Comparison of ENCODE assay signal across 8 cellular contexts in the genomic region with DNA sequence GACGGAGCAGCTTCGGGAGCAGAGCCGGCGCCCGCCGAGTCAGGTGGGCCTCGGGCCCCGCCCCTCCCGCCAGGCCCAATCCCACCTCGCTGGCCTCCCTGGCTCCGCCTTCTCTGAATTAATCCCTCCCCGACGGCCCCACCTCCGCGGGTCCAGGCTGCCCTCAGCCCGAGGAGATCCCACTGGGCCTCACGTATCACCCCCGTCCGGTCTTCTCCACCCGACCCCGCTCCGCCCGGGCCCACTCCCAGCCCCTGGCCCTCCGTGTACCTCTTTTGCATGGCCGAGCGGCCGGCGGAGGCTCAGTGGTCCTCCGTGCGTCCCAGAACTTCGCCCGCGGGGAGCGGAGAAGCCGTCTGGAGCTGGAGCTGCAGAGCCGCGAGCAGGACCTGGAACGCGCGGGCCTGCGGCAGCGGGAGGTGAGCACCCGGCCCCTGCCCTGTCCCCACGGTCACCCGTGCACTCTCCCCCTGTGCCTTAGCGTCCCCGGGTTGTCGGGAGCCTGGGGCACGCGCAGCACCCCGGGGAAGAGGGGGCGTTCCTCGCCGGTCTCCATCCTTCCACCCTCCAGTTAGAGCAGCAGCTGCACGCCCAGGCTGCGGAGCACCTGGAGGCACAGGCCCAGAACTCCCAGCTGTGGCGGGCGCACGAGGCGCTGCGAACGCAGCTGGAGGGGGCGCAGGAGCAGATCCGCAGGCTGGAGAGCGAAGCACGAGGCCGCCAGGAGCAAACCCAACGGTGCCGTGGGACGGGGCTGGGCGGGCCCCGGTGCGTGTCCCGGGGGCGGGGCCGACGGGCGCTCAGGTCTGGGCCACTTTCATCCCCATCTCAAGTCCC. TPM values are rescaled to one million over a fixed set of nuclear protein-coding genes. Genes with fewer than 3 reads are reported as not detected.
A peak's percentile ranks its signal among the peaks of the same experiment; 100 is the strongest.
DNase-seq lines count a peak whose midpoint lies in the region; ATAC-seq and TF ChIP-seq lines count a peak whose summit lies in the region.

No MANE protein-coding gene starts in this region.

- peak overlapping the region; percentile 71 for H3K4me3 Mint-ChIP-seq in natural killer cell treated with Interleukin-12 subunit alpha and Interleukin-12 subunit beta and Interleukin-15 and Interleukin-18, amount 100 ng/mL, for 72 hours

- H3K27me3 Mint-ChIP-seq in natural killer cell treated with Interleukin-12 subunit alpha and Interleukin-12 subunit beta and Interleukin-15 and Interleukin-18, amount 100 ng/mL, for 72 hours: peaks cover 0 to 17% of the 10 kb centered on the region in 2 donors

- TF ChIP-seq CTCF in AG09309 (IDR thresholded peaks at IDR 0.05; ENCODE audit: control insufficient read depth, insufficient read depth, low read depth, low read length, missing control alignments) (no peak), GM20000 (IDR thresholded peaks at IDR 0.05; ENCODE audit: extremely low read depth, missing control alignments) (no peak), vagina (IDR thresholded peaks at IDR 0.05) (no peak)

- TF ChIP-seq POLR2A in vagina (IDR thresholded peaks at IDR 0.05): no peak

- H3K9me3 ChIP-seq in vagina: no peaks in the 10 kb centered on the region

- H3K9me3 Mint-ChIP-seq in natural killer cell treated with Interleukin-12 subunit alpha and Interleukin-12 subunit beta and Interleukin-15 and Interleukin-18, amount 100 ng/mL, for 72 hours: no peaks in the 10 kb centered on the region

- peaks cover 10 to 22% of the 10 kb centered on the region in 2 donors for H3K4me1 Mint-ChIP-seq in natural killer cell treated with Interleukin-12 subunit alpha and Interleukin-12 subunit beta and Interleukin-15 and Interleukin-18, amount 100 ng/mL, for 72 hours (ENCODE audit: low read depth in 2 of 2)

- no peaks in the 10 kb centered on the region for H3K27me3 ChIP-seq in vagina

- H3K27ac Mint-ChIP-seq in natural killer cell treated with Interleukin-12 subunit alpha and Interleukin-12 subunit beta and Interleukin-15 and Interleukin-18, amount 100 ng/mL, for 72 hours: no peak overlapping the region

- intact Hi-C loops in vagina (cut with DNase I): no loop called here

- no peak overlapping the region for H3K27ac ChIP-seq in vagina

- no peaks in the 10 kb centered on the region for H3K36me3 ChIP-seq in vagina

- ATAC-seq in natural killer cell treated with Interleukin-12 subunit alpha and Interleukin-12 subunit beta and Interleukin-15 and Interleukin-18, amount 100 ng/mL, for 72 hours: peak; percentile 66 to 73
- ATAC-seq in HG02981 (IDR thresholded peaks at IDR 0.05; ENCODE audit: unreplicated experiment): no peak

- H3K36me3 Mint-ChIP-seq in natural killer cell treated with Interleukin-12 subunit alpha and Interleukin-12 subunit beta and Interleukin-15 and Interleukin-18, amount 100 ng/mL, for 72 hours: no peaks in the 10 kb centered on the region

- H3K4me3 ChIP-seq in AG09309 (ENCODE audit: control insufficient read depth, low read depth, low read length) (peak overlapping the region; percentile 28), vagina (peak overlapping the region; percentile 38 to 42)

- DNase-seq in AG09309 (ENCODE audit: low read depth): no peak
- peak; percentile 89 for DNase-seq in GM20000 (ENCODE audit: low spot score)
- DNase-seq in NCI-H345 treated with DMSO at 0.1 percent for 48 hours (lab: John Stamatoyannopoulos, UW; ENCODE audit: unreplicated experiment): peak; percentile 78
- peak; percentile 66 for DNase-seq in activated T-cell treated with anti-CD3 and anti-CD28 coated beads, Interleukin-2, amount 50 U/mL, for 1 hour
- peak; percentile 23 for DNase-seq in fibroblast of gingiva (ENCODE audit: low read depth)
- DNase-seq in natural killer cell treated with Interleukin-12 subunit alpha and Interleukin-12 subunit beta and Interleukin-15 and Interleukin-18, amount 100 ng/mL, for 72 hours (ENCODE audit: low spot score): no peak
- no peak for DNase-seq in vagina (ENCODE audit: extremely low spot score in 2 of 2)

- peaks cover 84% of the 10 kb centered on the region for H3K4me1 ChIP-seq in vagina

RNA-seq across cellular contexts. Expression of a gene that starts 2.2 kb away (rescaled TPM):
- 10 to 100 TPM; 45.0 to 72.0 TPM for total RNA-seq in natural killer cell treated with Interleukin-12 subunit alpha and Interleukin-12 subunit beta and Interleukin-15 and Interleukin-18, amount 100 ng/mL, for 72 hours
- 150 TPM for total RNA-seq in vagina

RNA-seq across cellular contexts. Expression of a gene that starts 2.8 kb away (rescaled TPM):
- total RNA-seq in natural killer cell treated with Interleukin-12 subunit alpha and Interleukin-12 subunit beta and Interleukin-15 and Interleukin-18, amount 100 ng/mL, for 72 hours: 1 to 10 TPM; 2.6 to 2.9 TPM
- 4.9 TPM for total RNA-seq in vagina

RNA-seq across cellular contexts. Expression of a gene that starts 11.8 kb away (rescaled TPM):
- 10 to 100 TPM; 69.0 to 95.0 TPM for total RNA-seq in natural killer cell treated with Interleukin-12 subunit alpha and Interleukin-12 subunit beta and Interleukin-15 and Interleukin-18, amount 100 ng/mL, for 72 hours
- total RNA-seq in vagina: 103 TPM

RNA-seq across cellular contexts. Expression of a gene that starts 11.8 kb away (rescaled TPM):
- 10 to 100 TPM; 97.4 to 97.8 TPM for total RNA-seq in natural killer cell treated with Interleukin-12 subunit alpha and Interleukin-12 subunit beta and Interleukin-15 and Interleukin-18, amount 100 ng/mL, for 72 hours
- 53.8 TPM for total RNA-seq in vagina

RNA-seq across cellular contexts. Expression of a gene that starts 12.1 kb away (rescaled TPM):
- 10 to 100 TPM; 17.4 to 31.4 TPM for total RNA-seq in natural killer cell treated with Interleukin-12 subunit alpha and Interleukin-12 subunit beta and Interleukin-15 and Interleukin-18, amount 100 ng/mL, for 72 hours
- total RNA-seq in vagina: 99.0 TPM

Comparison
In these comparisons a context has a peak if more than half of its experiments do, and no peak if none do; other contexts are left out.
1. DNase-seq: peak in GM20000 (single experiment), NCI-H345 treated with DMSO at 0.1 percent for 48 hours (single experiment), activated T-cell treated with anti-CD3 and anti-CD28 coated beads, Interleukin-2, amount 50 U/mL, for 1 hour (single experiment) and fibroblast of gingiva (single experiment); none in AG09309 (single experiment), natural killer cell treated with Interleukin-12 subunit alpha and Interleukin-12 subunit beta and Interleukin-15 and Interleukin-18, amount 100 ng/mL, for 72 hours (single experiment) and vagina (0 of 2).